In the genomic region with DNA sequence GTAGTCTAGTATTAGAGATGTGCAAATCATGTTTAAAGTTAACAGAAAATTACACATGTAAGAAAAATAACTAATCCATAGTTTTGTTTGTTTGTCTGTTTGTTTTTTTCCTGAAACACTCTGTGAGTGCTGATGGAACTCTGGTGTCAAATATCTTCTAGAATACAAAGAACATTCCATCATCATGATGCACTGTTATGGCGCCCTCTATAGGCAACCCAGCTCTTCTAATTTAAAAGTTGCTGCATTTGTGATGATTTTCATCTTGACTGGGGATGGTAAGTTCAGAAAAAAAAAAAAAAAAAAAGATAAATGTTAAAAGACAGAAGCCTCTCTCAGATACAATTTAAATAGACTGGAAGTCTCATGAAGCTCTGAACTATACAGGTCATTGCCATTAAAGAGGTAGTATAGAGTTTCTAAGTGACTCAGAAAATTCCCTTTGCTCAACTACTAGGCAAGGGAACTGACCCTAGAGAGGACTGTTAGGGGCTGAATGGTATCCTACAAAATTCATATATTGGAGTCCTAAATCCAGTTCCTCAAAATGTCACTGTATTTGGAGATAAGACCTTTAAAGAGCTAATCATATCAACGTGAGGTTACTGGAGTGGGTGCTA, we compare ENCODE assay signal across 11 cellular contexts.
DNase-seq lines count a peak whose midpoint lies in the region; ATAC-seq and TF ChIP-seq lines count a peak whose summit lies in the region.
"Had no signal": no experiment of that assay in that cellular context is flagged by ENCODE, and none has a peak within 500 bp of the region (broad histone marks: within the 10 kb centered on the region; RNA-seq: fewer than 3 reads in every experiment).

No MANE protein-coding gene starts in this region.

- CTCF ChIA-PET in AG04450 (lab: Charles Lee): interaction anchor here (0.6 to 1.5 kb wide), 17 partner anchors 9 to 1043 kb away, joined by 3 to 7 read pairs (median 4); no protein-coding TSS in a partner anchor

- TF ChIP-seq POLR2A in esophagus muscularis mucosa (IDR thresholded peaks at IDR 0.05; ENCODE audit: low read depth): no peak

- DNase-seq in AG04450 (ENCODE audit: low read depth, low spot score) (no peak), HL-60 (ENCODE audit: low read depth in 1 of 2, low spot score in 1 of 2) (no peak), adipocyte (ENCODE audit: low read depth) (peak; percentile 82), iPS-NIHi11 (ENCODE audit: low spot score) (peak; percentile 26), NCI-H446 treated with DMSO at 0.1 percent for 48 hours (lab: John Stamatoyannopoulos, UW) (no peak), esophagus muscularis mucosa (ENCODE audit: extremely low spot score) (no peak), DMS153 (lab: John Stamatoyannopoulos, UW) (no peak)
- DNase-seq: colonic mucosa, KBM-7 had no signal

- TF ChIP-seq EP300 in esophagus muscularis mucosa (IDR thresholded peaks at IDR 0.05): no peak

- H3K36me3 ChIP-seq in adipocyte (ENCODE audit: control insufficient read depth, insufficient read depth, low read length, severe bottlenecking): no peaks in the 10 kb centered on the region
- no peaks in the 10 kb centered on the region for H3K36me3 ChIP-seq in esophagus muscularis mucosa
- H3K36me3 ChIP-seq: colonic mucosa, HAP-1 had no signal

- H3K4me3 ChIP-seq in AG04450 (ENCODE audit: low read depth, low read length): no peak overlapping the region
- no peak overlapping the region for H3K4me3 ChIP-seq in HL-60 (replicated peaks; ENCODE audit: insufficient read depth, low read length)
- H3K4me3 ChIP-seq in adipocyte (ENCODE audit: low read length): no peak overlapping the region
- no peak overlapping the region for H3K4me3 ChIP-seq in esophagus muscularis mucosa
- H3K4me3 ChIP-seq: colonic mucosa, HAP-1 had no signal

- TF ChIP-seq CTCF in AG04450 (IDR thresholded peaks at IDR 0.05; ENCODE audit: low read depth, low read length): peak; percentile 55
- peak; percentile 6 for TF ChIP-seq CTCF in HL-60 (IDR thresholded peaks at IDR 0.05; ENCODE audit: insufficient read depth, low read length)
- TF ChIP-seq CTCF in esophagus muscularis mucosa (IDR thresholded peaks at IDR 0.05): peak in 1 of 3 experiments; percentile 10

- H3K4me1 ChIP-seq in adipocyte (ENCODE audit: control insufficient read depth, insufficient read depth, low read length) (no peaks in the 10 kb centered on the region), esophagus muscularis mucosa (no peaks in the 10 kb centered on the region)
- H3K4me1 ChIP-seq: colonic mucosa, HAP-1 had no signal

- POLR2A ChIA-PET in AG04450 (lab: Yijun Ruan, JAX): no interaction called here

- H3K27ac ChIP-seq in AG04450 (ENCODE audit: low read depth, low read length) (no peak overlapping the region), HL-60 (replicated peaks) (no peak overlapping the region), esophagus muscularis mucosa (replicated peaks in 1 of 4) (no peak overlapping the region)
- H3K27ac ChIP-seq: colonic mucosa had no signal

- H3K9ac ChIP-seq in adipocyte (ENCODE audit: low read length): no peak overlapping the region

- WGBS in esophagus muscularis mucosa: 45% methylated on average over 2 of the region's 2 CpGs

- H3K27me3 ChIP-seq in AG04450 (ENCODE audit: control insufficient read depth, insufficient read depth, low read length): no peaks in the 10 kb centered on the region
- no peaks in the 10 kb centered on the region for H3K27me3 ChIP-seq in HL-60 (ENCODE audit: insufficient read depth, poor library complexity, severe bottlenecking)
- no peaks in the 10 kb centered on the region for H3K27me3 ChIP-seq in adipocyte (replicated peaks; ENCODE audit: control insufficient read depth, insufficient read depth, low read length)
- H3K27me3 ChIP-seq in esophagus muscularis mucosa: no peaks in the 10 kb centered on the region
- H3K27me3 ChIP-seq: colonic mucosa had no signal

- intact Hi-C loops in esophagus muscularis mucosa (cut with DNase I): no loop called here

- ATAC-seq in GM18907 (IDR thresholded peaks at IDR 0.05; ENCODE audit: unreplicated experiment): no peak

- no peaks in the 10 kb centered on the region for H3K9me3 ChIP-seq in AG04450 (ENCODE audit: control insufficient read depth, insufficient read depth, low read length)
- H3K9me3 ChIP-seq in adipocyte (ENCODE audit: control insufficient read depth, low read length): no peaks in the 10 kb centered on the region
- H3K9me3 ChIP-seq in esophagus muscularis mucosa: no peaks in the 10 kb centered on the region
- H3K9me3 ChIP-seq: colonic mucosa, HAP-1 had no signal

Comparison
In these comparisons a context has a peak if more than half of its experiments do, and no peak if none do; other contexts are left out.
1. DNase-seq: peak in adipocyte (single experiment) and iPS-NIHi11 (single experiment); none in AG04450 (single experiment), HL-60 (0 of 2), NCI-H446 treated with DMSO at 0.1 percent for 48 hours (single experiment), esophagus muscularis mucosa (single experiment) and DMS153 (single experiment).